In the genomic region with DNA sequence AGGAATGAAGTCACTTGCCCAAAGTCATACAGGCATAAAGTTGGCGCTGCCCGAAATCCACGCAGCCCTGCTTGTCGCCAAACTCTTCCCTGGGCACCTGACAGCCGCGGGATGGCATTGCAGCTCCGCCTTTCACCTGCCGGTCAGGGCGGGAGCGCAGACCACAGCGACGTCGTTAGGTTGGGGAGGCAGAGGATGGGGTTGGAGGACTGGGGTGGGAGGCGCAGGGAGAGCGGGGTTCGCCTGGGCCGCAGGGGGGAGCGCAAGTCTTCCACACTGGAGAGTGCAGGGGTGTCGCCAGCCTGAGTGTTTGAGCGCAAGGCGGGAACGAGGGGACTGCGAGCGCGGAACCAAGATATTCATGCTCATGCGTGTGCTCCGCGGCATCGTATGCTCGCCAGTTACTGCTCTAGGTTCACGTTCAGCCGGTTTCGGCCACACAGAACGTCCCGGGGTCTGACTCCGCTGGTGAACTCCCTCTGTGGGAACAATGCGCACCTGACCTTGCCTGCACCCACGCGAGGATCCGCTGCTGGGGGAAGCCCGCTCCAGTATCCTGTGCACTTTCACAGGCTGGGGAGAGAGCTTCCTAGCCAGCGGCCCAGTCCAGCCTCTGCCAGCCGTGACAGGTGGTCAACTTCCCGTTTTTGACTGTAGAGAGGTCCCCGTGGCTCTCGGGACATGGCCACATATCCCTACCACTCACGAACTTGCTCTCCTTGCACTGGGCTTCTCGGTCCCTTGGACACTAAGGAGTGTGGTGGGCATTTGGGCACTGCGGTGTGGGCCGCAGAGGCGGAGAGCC, we compare ENCODE assay signal across 8 cellular contexts. TPM values are rescaled to one million over a fixed set of nuclear protein-coding genes. Genes with fewer than 3 reads are reported as not detected.
DNase-seq lines count a peak whose midpoint lies in the region; ATAC-seq, FAIRE-seq and TF ChIP-seq lines count a peak whose summit lies in the region.

No MANE protein-coding gene starts in this region.

- no peak for TF ChIP-seq POLR2A in GM12878 (IDR thresholded peaks at IDR 0.05; ENCODE audit: low read depth, low read length)

- TF ChIP-seq CTCF in GM13977 (IDR thresholded peaks at IDR 0.05; ENCODE audit: extremely low read depth, insufficient read depth, missing control alignments) = peak; percentile 17
- TF ChIP-seq CTCF in GM12878 (IDR thresholded peaks at IDR 0.05 in 2 of 3, conservative IDR thresholded peaks at IDR 0.05 in 1 of 3; ENCODE audit: control insufficient read depth in 2 of 3, extremely low read depth in 1 of 3, insufficient read depth in 1 of 3, low read depth in 3 of 3, low read length in 3 of 3) = peak; percentile 5 to 23 (median 16); a peak in 2 of 6 replicates

- no TSS peak for BruUV-seq in GM12878 (replicated peaks; lab: Mats Ljungman, UMichigan)

- peak overlapping the region; percentile 98 for H3K4me2 ChIP-seq in GM12878 (ENCODE audit: control insufficient read depth, insufficient read depth)

- H3K4me3 Mint-ChIP-seq in stimulated activated effector memory CD8-positive, alpha-beta T cell treated with anti-CD3 and anti-CD28 coated beads, Interleukin-12 subunit alpha, Interleukin-12 subunit beta, amount 100 ng/mL, for 72 hours = peak overlapping the region; percentile 53

- peaks cover 6 to 13% of the 10 kb centered on the region in 2 experiments; a peak in 3 of 4 replicates for H3K27me3 ChIP-seq in GM12878 (replicated peaks in 1 of 2; ENCODE audit: control insufficient read depth in 2 of 2, insufficient read depth in 2 of 2, low read length in 1 of 2)

- RAD21 ChIA-PET in GM12878 (lab: Charles Lee; ENCODE audit: unreplicated experiment) = no interaction called here

- H3K9me3 ChIP-seq in GM12878 (replicated peaks; ENCODE audit: control insufficient read depth, insufficient read depth, low read length) = no peaks in the 10 kb centered on the region

- CTCF ChIA-PET in GM12878 (lab: Yijun Ruan, JAX) = interaction anchor here (0.7 to 1.5 kb wide), 3 partner anchors 10 to 213 kb away, joined by 3 to 5 read pairs (median 3); no protein-coding TSS in a partner anchor

- no peaks in the 10 kb centered on the region for H3K79me2 ChIP-seq in GM12878 (ENCODE audit: control insufficient read depth, insufficient read depth, low read length)

- no peak overlapping the region for H3K27ac ChIP-seq in GM12878 (ENCODE audit: control insufficient read depth, insufficient read depth)

- 19% methylated on average over 48 of the region's 51 CpGs for WGBS in GM12878 (ENCODE audit: insufficient coverage, insufficient replicate concordance, low lambda C conversion rate, missing lambda C conversion rate)

- no peaks in the 10 kb centered on the region for H3K36me3 Mint-ChIP-seq in stimulated activated effector memory CD8-positive, alpha-beta T cell treated with anti-CD3 and anti-CD28 coated beads, Interleukin-12 subunit alpha, Interleukin-12 subunit beta, amount 100 ng/mL, for 72 hours

- in situ Hi-C loops in GM13977 (cut with MboI; ENCODE audit: low pct_unique_long_range_greater_than_20kb, low sequenced_read_pairs, unreplicated experiment) = no loop called here
- in situ Hi-C loops in GM12878 (cut with MboI) = no loop called here

- POLR2A ChIA-PET in GM12878 (lab: Charles Lee) = no interaction called here

- peak; percentile 6; the same call in 2 of the 3 replicates for ATAC-seq in GM12878
- ATAC-seq in left lobe of liver = peak; percentile 56
- ATAC-seq in stimulated activated effector memory CD8-positive, alpha-beta T cell treated with anti-CD3 and anti-CD28 coated beads, Interleukin-12 subunit alpha, Interleukin-12 subunit beta, amount 100 ng/mL, for 72 hours = peak; percentile 15
- ATAC-seq in GM21526 (IDR thresholded peaks at IDR 0.05; ENCODE audit: low FRiP score, unreplicated experiment) = no peak

- H2AFZ ChIP-seq in GM12878 (ENCODE audit: control insufficient read depth, low read depth, low read length) = no peak overlapping the region; the same call in 1 of the 2 replicates

- no peaks in the 10 kb centered on the region for H3K36me3 ChIP-seq in GM12878 (ENCODE audit: control insufficient read depth in 2 of 2, insufficient read depth in 2 of 2, low read length in 1 of 2)

- TF ChIP-seq EP300 in GM12878 (IDR thresholded peaks at IDR 0.05; ENCODE audit: borderline replicate concordance in 1 of 2, control insufficient read depth in 1 of 2, low read depth in 2 of 2, low read length in 2 of 2) = no peak

- no peak for FAIRE-seq in GM12878 (lab: Jason Lieb, UNC)

- peaks cover 23% of the 10 kb centered on the region for H3K4me1 Mint-ChIP-seq in stimulated activated effector memory CD8-positive, alpha-beta T cell treated with anti-CD3 and anti-CD28 coated beads, Interleukin-12 subunit alpha, Interleukin-12 subunit beta, amount 100 ng/mL, for 72 hours

- no peaks in the 10 kb centered on the region for H4K20me1 ChIP-seq in GM12878 (ENCODE audit: control insufficient read depth, insufficient read depth)

- peak overlapping the region; percentile 74; the same call in 1 of the 2 replicates for H3K4me3 ChIP-seq in GM12878

- peak; percentile 30; the same call in 1 of the 2 replicates for TF ChIP-seq RAD21 in GM12878 (IDR thresholded peaks at IDR 0.05; ENCODE audit: insufficient read depth, low read depth, low read length)

- H3K9ac ChIP-seq in GM12878 (ENCODE audit: control insufficient read depth, insufficient read depth, low read length) = no peak overlapping the region

- intact Hi-C loops in GM12878 (cut with micrococcal nuclease; ENCODE audit: unreplicated experiment) = loop anchor here (5.0 to 10.0 kb wide), 2 partner anchors 368 to 515 kb away; no protein-coding TSS in a partner anchor

- H3K9me3 Mint-ChIP-seq in stimulated activated effector memory CD8-positive, alpha-beta T cell treated with anti-CD3 and anti-CD28 coated beads, Interleukin-12 subunit alpha, Interleukin-12 subunit beta, amount 100 ng/mL, for 72 hours = no peaks in the 10 kb centered on the region

- no peak overlapping the region for H3K27ac Mint-ChIP-seq in stimulated activated effector memory CD8-positive, alpha-beta T cell treated with anti-CD3 and anti-CD28 coated beads, Interleukin-12 subunit alpha, Interleukin-12 subunit beta, amount 100 ng/mL, for 72 hours

- DNase-seq in GM13977 (ENCODE audit: low spot score) (peak; percentile 60), NCI-H1105 treated with DMSO at 0.1 percent for 48 hours (lab: John Stamatoyannopoulos, UW) (peak; percentile 67), GM12878 (ENCODE audit: low read depth, low spot score) (no peak), left lobe of liver (ENCODE audit: low spot score) (no peak), SHP77 (lab: John Stamatoyannopoulos, UW) (no peak)
- no peak for DNase-seq in stimulated activated effector memory CD8-positive, alpha-beta T cell treated with anti-CD3 and anti-CD28 coated beads, Interleukin-12 subunit alpha, Interleukin-12 subunit beta, amount 100 ng/mL, for 72 hours (ENCODE audit: low spot score in 2 of 2)
- DNase-seq in stimulated activated naive CD4-positive, alpha-beta T cell treated with Interleukin-2 at 50 U/mL for 16 hours (lab: John Stamatoyannopoulos, UW) = no peak

- peaks cover 13% of the 10 kb centered on the region for H3K4me1 ChIP-seq in GM12878 (ENCODE audit: control insufficient read depth, insufficient read depth, low read length)

- SMC1A ChIA-PET in GM12878 (lab: Charles Lee; ENCODE audit: uncharacterized antibody, unreplicated experiment) = no interaction called here

RNA-seq across cellular contexts. Expression of gene NPPC, which starts 0.8 kb away (rescaled TPM):
- not detected in 2 replicates for total RNA-seq in GM12878 (2013; cell fraction: nucleolus; rRNA removed)
- not detected in 2 replicates for total RNA-seq in GM12878 (2014; rRNA removed)
- total RNA-seq in GM12878 (2014; rRNA removed; fragmentation: Illumina TruSeq; extraction: Trizol) = not detected in 2 replicates
- total RNA-seq in GM12878 (2021) = not detected in 2 replicates
- polyA plus RNA-seq in GM12878 (2011; ENCODE audit: low read depth) = not detected
- polyA plus RNA-seq in GM12878 (2011; rRNA removed) = not detected in 2 replicates
- polyA plus RNA-seq in GM12878 (2011; cell fraction: cytosol; rRNA removed) = not detected in 2 replicates
- polyA plus RNA-seq in GM12878 (2011; cell fraction: nucleus; rRNA removed) = not detected in 2 replicates
- 0.21 TPM in 1 of 2 replicates, not detected in the other for polyA plus RNA-seq in GM12878 (2012)
- not detected in 2 replicates for polyA plus RNA-seq in GM12878 (2014; fragmentation: Illumina TruSeq; extraction: Trizol)
- polyA plus RNA-seq in GM12878 (2014; fragmentation: Nextera tagmentation; extraction: Ambion mirVana) = not detected
- not detected in 2 replicates for polyA plus RNA-seq in GM12878 (2014; rRNA removed)
- under 1 TPM in 1 of 2 experiments, not detected in 1; 0.15 TPM for polyA plus RNA-seq in GM12878 (2016; fragmentation: Nextera tagmentation; extraction: Ambion mirVana)
- polyA minus RNA-seq in GM12878 (2011; rRNA and poly(A)+ RNA removed) = not detected in 2 replicates
- polyA minus RNA-seq in GM12878 (2011; cell fraction: cytosol; rRNA and poly(A)+ RNA removed) = not detected in 2 replicates
- 0.36 TPM in 1 of 2 replicates, not detected in the other for polyA minus RNA-seq in GM12878 (2011; cell fraction: nucleus; rRNA and poly(A)+ RNA removed)
- total RNA-seq in left lobe of liver = not detected

RNA-seq across cellular contexts. Expression of gene DIS3L2, which starts 34.5 kb away (rescaled TPM):
- total RNA-seq in GM12878 (2013; cell fraction: nucleolus; rRNA removed) = 89.0 and 104 TPM in 2 replicates
- 20.8 and 25.4 TPM in 2 replicates for total RNA-seq in GM12878 (2014; rRNA removed)
- total RNA-seq in GM12878 (2014; rRNA removed; fragmentation: Illumina TruSeq; extraction: Trizol) = 12.0 and 12.7 TPM in 2 replicates
- 21.0 and 27.1 TPM in 2 replicates for total RNA-seq in GM12878 (2021)
- 8.1 TPM for polyA plus RNA-seq in GM12878 (2011; ENCODE audit: low read depth)
- 4.5 and 7.8 TPM in 2 replicates for polyA plus RNA-seq in GM12878 (2011; rRNA removed)
- polyA plus RNA-seq in GM12878 (2011; cell fraction: cytosol; rRNA removed) = 11.1 and 11.6 TPM in 2 replicates
- polyA plus RNA-seq in GM12878 (2011; cell fraction: nucleus; rRNA removed) = 47.8 and 55.6 TPM in 2 replicates
- 11.4 and 12.5 TPM in 2 replicates for polyA plus RNA-seq in GM12878 (2012)
- 11.2 and 14.3 TPM in 2 replicates for polyA plus RNA-seq in GM12878 (2014; fragmentation: Illumina TruSeq; extraction: Trizol)
- polyA plus RNA-seq in GM12878 (2014; fragmentation: Nextera tagmentation; extraction: Ambion mirVana) = 1 to 10 TPM; 3.5 to 4.8 TPM
- 18.5 and 19.1 TPM in 2 replicates for polyA plus RNA-seq in GM12878 (2014; rRNA removed)
- polyA plus RNA-seq in GM12878 (2016; fragmentation: Nextera tagmentation; extraction: Ambion mirVana) = 10 to 100 TPM; 17.8 to 18.1 TPM
- 10.3 and 13.2 TPM in 2 replicates for polyA minus RNA-seq in GM12878 (2011; rRNA and poly(A)+ RNA removed)
- 4.6 and 5.1 TPM in 2 replicates for polyA minus RNA-seq in GM12878 (2011; cell fraction: cytosol; rRNA and poly(A)+ RNA removed)
- 16.7 and 33.7 TPM in 2 replicates for polyA minus RNA-seq in GM12878 (2011; cell fraction: nucleus; rRNA and poly(A)+ RNA removed)
- 14.1 TPM for total RNA-seq in left lobe of liver

Comparison
In these comparisons a context has a peak if more than half of its experiments do, and no peak if none do; other contexts are left out.
1. DNase-seq: peak in GM13977 (single experiment) and NCI-H1105 treated with DMSO at 0.1 percent for 48 hours (single experiment); none in GM12878 (single experiment), left lobe of liver (single experiment), stimulated activated effector memory CD8-positive, alpha-beta T cell treated with anti-CD3 and anti-CD28 coated beads, Interleukin-12 subunit alpha, Interleukin-12 subunit beta, amount 100 ng/mL, for 72 hours (0 of 2), stimulated activated naive CD4-positive, alpha-beta T cell treated with Interleukin-2 at 50 U/mL for 16 hours (single experiment) and SHP77 (0 of 2).